Comparison of ENCODE assay signal across 19 cellular contexts in the genomic region with DNA sequence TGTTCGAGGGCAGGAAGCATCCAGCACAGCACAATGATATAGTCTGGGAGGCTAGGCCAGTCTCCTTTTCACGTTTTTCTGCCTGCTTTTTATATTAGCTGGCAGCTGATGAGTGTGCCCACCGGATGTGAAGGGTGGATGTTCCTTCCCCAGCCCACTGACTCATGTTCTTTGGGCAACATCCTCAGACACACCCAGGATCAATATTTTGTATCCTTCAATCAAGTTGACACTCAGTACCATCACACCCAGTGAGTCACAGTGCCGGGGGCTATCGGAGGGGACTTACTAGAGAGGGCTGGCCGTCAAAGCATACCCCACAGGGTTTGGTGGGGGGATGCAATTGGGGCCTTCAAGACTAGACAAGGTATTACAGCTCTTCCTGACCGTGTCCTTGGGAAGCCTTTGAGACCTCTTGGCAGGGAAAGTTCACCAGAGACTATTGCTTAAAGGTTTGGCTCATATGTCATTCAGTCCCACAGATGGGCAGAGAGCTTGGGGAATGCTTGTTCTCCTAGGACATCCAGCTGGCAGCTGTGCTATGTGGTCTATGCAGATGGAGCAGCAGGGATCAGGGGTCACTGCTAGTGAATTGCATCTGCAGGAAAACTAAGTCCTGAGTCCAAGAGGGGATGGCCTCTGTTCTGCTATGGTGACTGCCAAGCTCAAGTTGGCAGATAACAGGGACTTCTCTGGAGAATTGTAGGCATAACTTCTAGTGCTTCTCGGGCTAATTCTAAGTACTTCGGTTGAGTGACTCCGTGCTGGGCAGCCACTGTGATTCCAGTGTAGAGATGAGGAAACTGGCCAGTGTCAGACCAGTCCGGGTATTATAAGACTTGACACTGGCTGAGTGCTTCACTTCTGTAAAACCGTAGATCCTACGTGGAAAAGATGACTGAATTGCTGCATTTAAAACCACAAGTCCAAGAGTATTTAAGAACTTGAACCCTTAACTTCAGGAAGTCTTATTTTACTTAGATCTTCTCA. TPM values are rescaled to one million over a fixed set of nuclear protein-coding genes. Genes with fewer than 3 reads are reported as not detected.
DNase-seq lines count a peak whose midpoint lies in the region; ATAC-seq and TF ChIP-seq lines count a peak whose summit lies in the region.
"Had no signal": no experiment of that assay in that cellular context is flagged by ENCODE, and none has a peak within 500 bp of the region (broad histone marks: within the 10 kb centered on the region; RNA-seq: fewer than 3 reads in every experiment).

No MANE protein-coding gene starts in this region.

- no peaks in the 10 kb centered on the region for H3K9me3 ChIP-seq in psoas muscle

- H3K27me3 ChIP-seq in foreskin keratinocyte (no peaks in the 10 kb centered on the region), psoas muscle (ENCODE audit: insufficient read depth in 3 of 3, low read length in 2 of 3) (no peaks in the 10 kb centered on the region)

- H3K4me1 Mint-ChIP-seq in progenitor cell of endocrine pancreas (ENCODE audit: low read depth) = peaks cover 11% of the 10 kb centered on the region

- intact Hi-C loops in psoas muscle (cut with DNase I) = no loop called here

- H3K4me3 Mint-ChIP-seq in progenitor cell of endocrine pancreas (ENCODE audit: low read depth) = no peak overlapping the region
- H3K4me3 Mint-ChIP-seq: activated T-cell treated with anti-CD3 and anti-CD28 coated beads, Interleukin-2, amount 50 U/mL, for 24 hours; nephron had no signal

- peaks cover 8% of the 10 kb centered on the region for H3K27me3 Mint-ChIP-seq in progenitor cell of endocrine pancreas
- H3K27me3 Mint-ChIP-seq: activated T-cell treated with anti-CD3 and anti-CD28 coated beads, Interleukin-2, amount 50 U/mL, for 24 hours had no signal

- peaks cover 6% of the 10 kb centered on the region for H3K9me3 Mint-ChIP-seq in progenitor cell of endocrine pancreas (ENCODE audit: low read depth)
- H3K9me3 Mint-ChIP-seq: activated T-cell treated with anti-CD3 and anti-CD28 coated beads, Interleukin-2, amount 50 U/mL, for 24 hours had no signal

- no peak overlapping the region for H3K27ac Mint-ChIP-seq in progenitor cell of endocrine pancreas
- H3K27ac Mint-ChIP-seq: activated T-cell treated with anti-CD3 and anti-CD28 coated beads, Interleukin-2, amount 50 U/mL, for 24 hours; nephron had no signal

- H3K36me3 Mint-ChIP-seq in progenitor cell of endocrine pancreas (ENCODE audit: insufficient read depth) = no peaks in the 10 kb centered on the region

- POLR2A ChIA-PET in RWPE1 (lab: Yijun Ruan, JAX; ENCODE audit: low non-redundant PET) = interaction anchor here (1.6 kb wide), 1 partner anchor 13 kb away, joined by 3 read pairs; a partner anchor contains a TSS

- WGBS in psoas muscle, 3 donors = 35 to 50% (median 38%) methylated on average over 13 of the region's 13 CpGs

- H3K27ac ChIP-seq in RWPE1 (peak overlapping the region; percentile 70), foreskin keratinocyte (no peak overlapping the region), psoas muscle (no peak overlapping the region), caudate nucleus (ENCODE audit: low read depth, low read length) (no peak overlapping the region)

- no peaks in the 10 kb centered on the region for H3K36me3 ChIP-seq in psoas muscle (ENCODE audit: insufficient read depth in 1 of 2, low read depth in 1 of 2)

- H3K4me1 ChIP-seq in foreskin keratinocyte (peaks cover 14% of the 10 kb centered on the region), psoas muscle (peaks cover 6% of the 10 kb centered on the region)

- DNase-seq in AG20443 (ENCODE audit: low spot score) (peak; percentile 48), RWPE1 (ENCODE audit: low spot score) (peak; percentile 33), foreskin keratinocyte (peak in 1 of 2 donors; percentile 71), psoas muscle (no peak), caudate nucleus (lab: John Stamatoyannopoulos, UW) (no peak), progenitor cell of endocrine pancreas (ENCODE audit: low spot score, unreplicated experiment) (no peak), Ammon's horn (ENCODE audit: low spot score) (no peak), DMS53 treated with DMSO at 0.1 percent for 48 hours (lab: John Stamatoyannopoulos, UW; ENCODE audit: unreplicated experiment) (no peak)
- DNase-seq: activated CD4-positive, CD25-positive, alpha-beta regulatory T cell treated with anti-CD3 and anti-CD28 coated beads, Interleukin-2, amount 50 U/mL, for 72 hours; activated naive CD4-positive, alpha-beta T cell treated with Interleukin-2 at 50 U/mL for 16 hours; activated T-cell treated with anti-CD3 and anti-CD28 coated beads, Interleukin-2, amount 50 U/mL, for 24 hours; amygdala; central memory CD4-positive, alpha-beta T cell; erythroblast; Karpas-422; NCI-H1092 treated with DMSO at 0.1 percent for 48 hours; NCI-H2081 treated with DMSO at 0.1 percent for 48 hours; NCI-H510A treated with DMSO at 0.1 percent for 48 hours had no signal

- CTCF ChIA-PET in RWPE1 (lab: Yijun Ruan, JAX) = no interaction called here

- peak; percentile 79 for ATAC-seq in foreskin keratinocyte
- peak; percentile 82 to 95 (median 91) for ATAC-seq in psoas muscle

- H3K4me3 ChIP-seq in psoas muscle = no peak overlapping the region

- TF ChIP-seq CTCF in RWPE1 (conservative IDR thresholded peaks at IDR 0.05; ENCODE audit: low read depth) (no peak), foreskin keratinocyte (conservative IDR thresholded peaks at IDR 0.05) (no peak), psoas muscle (IDR thresholded peaks at IDR 0.05) (no peak), progenitor cell of endocrine pancreas (IDR thresholded peaks at IDR 0.05; ENCODE audit: unreplicated experiment) (no peak)

RNA-seq across cellular contexts. Expression of a gene that starts 12.9 kb away (rescaled TPM):
- total RNA-seq in foreskin keratinocyte (383 and 394 TPM in 2 replicates), psoas muscle (100 to 1,000 TPM in 3 of 4 donors, 10 to 100 TPM in 1; 86.3 to 146 (median 118) TPM), progenitor cell of endocrine pancreas (191 and 200 TPM in 2 replicates)
- polyA plus RNA-seq in foreskin keratinocyte (293 and 310 TPM in 2 replicates), psoas muscle (100 to 1,000 TPM in 1 of 3 donors, 10 to 100 TPM in 2; 55.6 to 273 (median 79.1) TPM)

Comparison
In these comparisons a context has a peak if more than half of its experiments do, and no peak if none do; other contexts are left out.
1. DNase-seq: peak in AG20443 (single experiment) and RWPE1 (single experiment); none in psoas muscle (0 of 2), caudate nucleus (0 of 61), progenitor cell of endocrine pancreas (single experiment), Ammon's horn (single experiment) and DMS53 treated with DMSO at 0.1 percent for 48 hours (single experiment).